ENCODE assay signal across 1 cellular context in the genomic region with DNA sequence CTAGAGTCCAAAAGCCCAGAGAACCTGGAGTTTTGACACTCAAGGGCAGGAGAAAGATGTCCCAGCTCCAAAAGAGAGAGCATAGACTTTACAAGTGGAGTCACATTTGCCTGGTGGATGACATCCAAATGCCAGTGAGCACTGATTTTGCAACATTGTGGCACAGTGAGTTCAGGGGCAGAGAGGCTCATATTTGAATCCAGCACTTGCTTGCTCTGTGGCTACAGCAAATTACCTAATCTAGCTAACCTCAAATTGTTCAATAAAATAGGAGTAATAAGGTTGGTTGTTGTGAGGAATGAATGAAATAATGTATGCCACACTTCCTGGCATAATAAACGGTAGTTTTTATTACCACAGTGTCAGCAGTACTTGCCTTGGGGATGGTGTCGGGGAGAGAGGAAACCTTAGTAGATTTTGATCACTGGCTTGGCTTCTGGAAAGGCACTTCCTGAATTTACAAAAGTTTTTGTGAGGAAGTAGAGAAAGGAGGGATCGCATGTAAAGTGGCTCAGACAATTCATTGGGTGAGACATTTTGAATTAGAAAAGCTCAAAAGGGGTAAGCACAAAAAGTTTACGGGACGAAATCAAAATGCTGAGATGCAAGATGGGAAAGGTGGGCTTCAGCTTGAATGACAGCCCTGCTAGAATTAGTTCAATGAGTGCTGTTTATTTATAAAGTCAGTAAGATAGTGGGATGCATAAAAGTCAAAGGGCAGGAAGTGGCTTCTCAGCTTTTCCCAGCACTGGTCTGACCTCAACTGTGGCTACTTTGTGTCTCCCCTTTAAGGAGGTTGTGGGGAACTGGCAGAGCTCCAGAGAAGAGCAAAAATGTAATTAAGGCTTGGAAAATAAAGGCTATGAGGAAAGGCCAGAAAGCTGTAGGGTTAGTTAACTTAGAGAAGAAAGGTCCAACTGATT.
TF ChIP-seq lines count a peak whose summit lies in the region.

No MANE protein-coding gene starts in this region.

TF ChIP-seq in liver, 16 proteins besides CTCF, POLR2A, EP300 and RAD21 (continued from another document):
- peak; percentile 52 for TF ChIP-seq FOXA2 (IDR thresholded peaks at IDR 0.05)
